ENCODE assay signal across 8 cellular contexts in the genomic region with DNA sequence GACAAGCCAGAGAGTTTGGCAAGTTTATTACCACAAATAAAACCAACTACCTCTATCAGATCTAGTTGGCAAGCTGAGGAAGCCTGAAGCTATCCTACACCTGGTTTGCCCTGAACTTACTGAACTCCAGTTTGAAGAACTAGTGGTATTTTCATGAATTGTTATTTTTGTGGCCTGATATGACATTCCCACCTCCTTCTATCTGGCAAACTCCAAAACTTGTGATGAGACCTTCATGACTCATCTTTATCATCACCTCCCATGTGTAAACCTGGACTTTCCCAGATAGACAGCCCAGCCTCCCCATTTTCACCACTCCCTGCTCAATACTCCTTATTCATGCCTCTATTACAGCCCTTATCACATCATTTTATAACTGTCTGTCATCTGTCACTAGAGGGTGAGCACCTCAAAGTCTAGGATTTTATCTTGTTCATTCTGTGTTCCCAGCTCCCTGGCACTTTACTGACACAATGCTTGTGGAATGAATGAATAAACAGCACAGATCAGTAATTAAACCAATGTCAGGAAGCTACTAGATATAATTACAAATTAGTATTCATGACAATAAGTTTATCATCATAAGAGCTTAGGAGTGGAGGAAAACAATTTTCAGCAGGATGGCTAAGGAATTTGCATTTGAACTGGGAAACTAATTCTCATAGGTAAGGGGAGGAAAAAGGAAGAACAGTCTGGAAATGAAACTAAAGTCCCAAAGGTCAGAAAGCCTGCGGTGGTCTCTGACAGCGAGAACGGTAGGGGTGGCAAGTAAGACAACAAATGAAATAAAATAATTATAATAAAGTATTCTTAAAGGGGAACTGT. TPM values are rescaled to one million over a fixed set of nuclear protein-coding genes. Genes with fewer than 3 reads are reported as not detected.
DNase-seq lines count a peak whose midpoint lies in the region; ATAC-seq and TF ChIP-seq lines count a peak whose summit lies in the region.

No MANE protein-coding gene starts in this region.

- H3K36me3 Mint-ChIP-seq in type B pancreatic cell, result no peaks in the 10 kb centered on the region
- no peaks in the 10 kb centered on the region for H3K36me3 Mint-ChIP-seq in chondrocyte (ENCODE audit: low read depth)

- TF ChIP-seq CTCF in fibroblast of villous mesenchyme (IDR thresholded peaks at IDR 0.05; ENCODE audit: insufficient read depth, low read depth, low read length) (no peak), type B pancreatic cell (conservative IDR thresholded peaks at IDR 0.05) (no peak), chondrocyte (IDR thresholded peaks at IDR 0.05) (no peak)

- H3K9me3 Mint-ChIP-seq in type B pancreatic cell (no peaks in the 10 kb centered on the region), chondrocyte (ENCODE audit: low read depth) (no peaks in the 10 kb centered on the region)

- H3K27ac Mint-ChIP-seq in type B pancreatic cell (peak overlapping the region; percentile 14), chondrocyte (ENCODE audit: unreplicated experiment) (no peak overlapping the region)

- H3K4me3 ChIP-seq in fibroblast of villous mesenchyme (ENCODE audit: low read depth, low read length), result peak overlapping the region; percentile 7

- H3K27me3 Mint-ChIP-seq in type B pancreatic cell (no peaks in the 10 kb centered on the region), chondrocyte (ENCODE audit: low read depth) (no peaks in the 10 kb centered on the region)

- intact Hi-C loops in left cardiac atrium (cut with DNase I) (loop anchor here (2.0 to 5.0 kb wide), 3 partner anchors 51 to 231 kb away; no protein-coding TSS in a partner anchor), cardiac septum (cut with DNase I) (loop anchor here (2.0 kb wide), 3 partner anchors 49 to 227 kb away; no protein-coding TSS in a partner anchor)

- H3K4me1 Mint-ChIP-seq in type B pancreatic cell (ENCODE audit: unreplicated experiment) (peaks cover 5% of the 10 kb centered on the region), chondrocyte (ENCODE audit: low read depth) (no peaks in the 10 kb centered on the region)

- peak; percentile 62 to 93 for ATAC-seq in left cardiac atrium
- ATAC-seq in HG02870 (IDR thresholded peaks at IDR 0.05; ENCODE audit: unreplicated experiment), result no peak

- no peak overlapping the region for H3K4me3 Mint-ChIP-seq in type B pancreatic cell
- no peak overlapping the region for H3K4me3 Mint-ChIP-seq in chondrocyte (ENCODE audit: unreplicated experiment)

- DNase-seq in left cardiac atrium (no peak), cardiac septum (ENCODE audit: low spot score) (no peak), SW480 (ENCODE audit: low spot score) (peak; percentile 59), fibroblast of villous mesenchyme (ENCODE audit: low read depth) (peak; percentile 77), type B pancreatic cell (ENCODE audit: extremely low spot score, unreplicated experiment) (no peak), chondrocyte (ENCODE audit: low spot score) (no peak), COR-L47 (lab: John Stamatoyannopoulos, UW) (no peak)

RNA-seq across cellular contexts. Expression of a gene that starts 13.2 kb away (rescaled TPM):
- total RNA-seq in left cardiac atrium (10 to 100 TPM in 1 of 2 donors, 1 to 10 TPM in 1; 7.6 to 12.1 TPM), cardiac septum (6.3 TPM), fibroblast of villous mesenchyme (11.6 and 13.4 TPM in 2 replicates), type B pancreatic cell (ENCODE audit: low replicate concordance) (8.6 and 18.0 TPM in 2 replicates), chondrocyte (16.3 to 21.6 TPM (median 18.5 TPM) in 3 replicates)

RNA-seq across cellular contexts. Expression of a gene that starts 34.9 kb away (rescaled TPM):
- total RNA-seq in left cardiac atrium (10 to 100 TPM; 15.3 to 17.1 TPM), cardiac septum (22.1 TPM), fibroblast of villous mesenchyme (22.5 and 24.2 TPM in 2 replicates), type B pancreatic cell (ENCODE audit: low replicate concordance) (27.5 and 29.2 TPM in 2 replicates), chondrocyte (14.3 to 20.5 TPM (median 15.6 TPM) in 3 replicates)

RNA-seq across cellular contexts. Expression of a gene that starts 35.2 kb away (rescaled TPM):
- total RNA-seq in left cardiac atrium, result 10 to 100 TPM; 31.6 to 31.9 TPM
- total RNA-seq in cardiac septum, result 46.9 TPM
- 56.7 and 63.5 TPM in 2 replicates for total RNA-seq in fibroblast of villous mesenchyme
- 29.5 and 41.0 TPM in 2 replicates for total RNA-seq in type B pancreatic cell (ENCODE audit: low replicate concordance)
- 32.5 to 39.0 TPM (median 32.6 TPM) in 3 replicates for total RNA-seq in chondrocyte

Comparison
In these comparisons a context has a peak if more than half of its experiments do, and no peak if none do; other contexts are left out.
1. DNase-seq: peak in SW480 (single experiment) and fibroblast of villous mesenchyme (single experiment); none in left cardiac atrium (single experiment), cardiac septum (single experiment), type B pancreatic cell (single experiment), chondrocyte (single experiment) and COR-L47 (single experiment).